In genomic region chr7:18515067-18515466, GRCh38 we compare ENCODE assay signal across 2 cellular contexts.
TF ChIP-seq lines count a peak whose summit lies in the region.

No MANE protein-coding gene starts in this region.

TF ChIP-seq in GM23338, 12 proteins besides CTCF, POLR2A, EP300 and RAD21:
- TF ChIP-seq ETS1 (IDR thresholded peaks at IDR 0.05) (no peak), NANOG (IDR thresholded peaks at IDR 0.05; ENCODE audit: borderline replicate concordance) (no peak), POLR2AphosphoS5 (IDR thresholded peaks at IDR 0.05; ENCODE audit: low read depth) (no peak), STAT1 (IDR thresholded peaks at IDR 0.05; ENCODE audit: unreplicated experiment) (no peak), CREB1 (CRISPR knock-in tag; IDR thresholded peaks at IDR 0.05; ENCODE audit: low read depth) (no peak), ZNF114 (CRISPR knock-in tag; IDR thresholded peaks at IDR 0.05) (no peak), EZH2 (IDR thresholded peaks at IDR 0.05; ENCODE audit: low read depth, unreplicated experiment) (no peak), EZH2phosphoT487 (IDR thresholded peaks at IDR 0.05; ENCODE audit: unreplicated experiment) (no peak)
- TF ChIP-seq, protein P1, sequence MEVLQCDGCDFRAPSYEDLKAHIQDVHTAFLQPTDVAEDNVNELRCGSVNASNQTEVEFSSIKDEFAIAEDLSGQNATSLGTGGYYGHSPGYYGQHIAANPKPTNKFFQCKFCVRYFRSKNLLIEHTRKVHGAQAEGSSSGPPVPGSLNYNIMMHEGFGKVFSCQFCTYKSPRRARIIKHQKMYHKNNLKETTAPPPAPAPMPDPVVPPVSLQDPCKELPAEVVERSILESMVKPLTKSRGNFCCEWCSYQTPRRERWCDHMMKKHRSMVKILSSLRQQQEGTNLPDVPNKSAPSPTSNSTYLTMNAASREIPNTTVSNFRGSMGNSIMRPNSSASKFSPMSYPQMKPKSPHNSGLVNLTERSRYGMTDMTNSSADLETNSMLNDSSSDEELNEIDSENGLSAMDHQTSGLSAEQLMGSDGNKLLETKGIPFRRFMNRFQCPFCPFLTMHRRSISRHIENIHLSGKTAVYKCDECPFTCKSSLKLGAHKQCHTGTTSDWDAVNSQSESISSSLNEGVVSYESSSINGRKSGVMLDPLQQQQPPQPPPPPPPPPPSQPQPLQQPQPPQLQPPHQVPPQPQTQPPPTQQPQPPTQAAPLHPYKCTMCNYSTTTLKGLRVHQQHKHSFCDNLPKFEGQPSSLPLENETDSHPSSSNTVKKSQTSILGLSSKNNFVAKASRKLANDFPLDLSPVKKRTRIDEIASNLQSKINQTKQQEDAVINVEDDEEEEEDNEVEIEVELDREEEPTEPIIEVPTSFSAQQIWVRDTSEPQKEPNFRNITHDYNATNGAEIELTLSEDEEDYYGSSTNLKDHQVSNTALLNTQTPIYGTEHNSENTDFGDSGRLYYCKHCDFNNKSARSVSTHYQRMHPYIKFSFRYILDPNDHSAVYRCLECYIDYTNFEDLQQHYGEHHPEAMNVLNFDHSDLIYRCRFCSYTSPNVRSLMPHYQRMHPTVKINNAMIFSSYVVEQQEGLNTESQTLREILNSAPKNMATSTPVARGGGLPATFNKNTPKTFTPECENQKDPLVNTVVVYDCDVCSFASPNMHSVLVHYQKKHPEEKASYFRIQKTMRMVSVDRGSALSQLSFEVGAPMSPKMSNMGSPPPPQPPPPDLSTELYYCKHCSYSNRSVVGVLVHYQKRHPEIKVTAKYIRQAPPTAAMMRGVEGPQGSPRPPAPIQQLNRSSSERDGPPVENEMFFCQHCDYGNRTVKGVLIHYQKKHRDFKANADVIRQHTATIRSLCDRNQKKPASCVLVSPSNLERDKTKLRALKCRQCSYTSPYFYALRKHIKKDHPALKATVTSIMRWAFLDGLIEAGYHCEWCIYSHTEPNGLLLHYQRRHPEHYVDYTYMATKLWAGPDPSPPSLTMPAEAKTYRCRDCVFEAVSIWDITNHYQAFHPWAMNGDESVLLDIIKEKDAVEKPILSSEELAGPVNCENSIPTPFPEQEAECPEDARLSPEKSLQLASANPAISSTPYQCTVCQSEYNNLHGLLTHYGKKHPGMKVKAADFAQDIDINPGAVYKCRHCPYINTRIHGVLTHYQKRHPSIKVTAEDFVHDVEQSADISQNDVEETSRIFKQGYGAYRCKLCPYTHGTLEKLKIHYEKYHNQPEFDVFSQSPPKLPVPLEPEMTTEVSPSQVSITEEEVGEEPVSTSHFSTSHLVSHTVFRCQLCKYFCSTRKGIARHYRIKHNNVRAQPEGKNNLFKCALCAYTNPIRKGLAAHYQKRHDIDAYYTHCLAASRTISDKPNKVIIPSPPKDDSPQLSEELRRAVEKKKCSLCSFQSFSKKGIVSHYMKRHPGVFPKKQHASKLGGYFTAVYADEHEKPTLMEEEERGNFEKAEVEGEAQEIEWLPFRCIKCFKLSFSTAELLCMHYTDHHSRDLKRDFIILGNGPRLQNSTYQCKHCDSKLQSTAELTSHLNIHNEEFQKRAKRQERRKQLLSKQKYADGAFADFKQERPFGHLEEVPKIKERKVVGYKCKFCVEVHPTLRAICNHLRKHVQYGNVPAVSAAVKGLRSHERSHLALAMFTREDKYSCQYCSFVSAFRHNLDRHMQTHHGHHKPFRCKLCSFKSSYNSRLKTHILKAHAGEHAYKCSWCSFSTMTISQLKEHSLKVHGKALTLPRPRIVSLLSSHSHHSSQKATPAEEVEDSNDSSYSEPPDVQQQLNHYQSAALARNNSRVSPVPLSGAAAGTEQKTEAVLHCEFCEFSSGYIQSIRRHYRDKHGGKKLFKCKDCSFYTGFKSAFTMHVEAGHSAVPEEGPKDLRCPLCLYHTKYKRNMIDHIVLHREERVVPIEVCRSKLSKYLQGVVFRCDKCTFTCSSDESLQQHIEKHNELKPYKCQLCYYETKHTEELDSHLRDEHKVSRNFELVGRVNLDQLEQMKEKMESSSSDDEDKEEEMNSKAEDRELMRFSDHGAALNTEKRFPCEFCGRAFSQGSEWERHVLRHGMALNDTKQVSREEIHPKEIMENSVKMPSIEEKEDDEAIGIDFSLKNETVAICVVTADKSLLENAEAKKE (CRISPR knock-in tag; IDR thresholded peaks at IDR 0.05): no peak

TF ChIP-seq in H1, 55 proteins besides CTCF, POLR2A, EP300 and RAD21:
- TF ChIP-seq TEAD4 (IDR thresholded peaks at IDR 0.05; ENCODE audit: low read depth, low read length): no peak
- TF ChIP-seq CEBPB (IDR thresholded peaks at IDR 0.05; ENCODE audit: low read depth, low read length): 0 out of 2 replicates have a peak, but pooled peaks have one; percentile 8
- TF ChIP-seq BACH1 (IDR thresholded peaks at IDR 0.05; ENCODE audit: low read length): no peak
- no peak for TF ChIP-seq GTF2F1 (IDR thresholded peaks at IDR 0.05; ENCODE audit: borderline replicate concordance, low read depth, low read length)
